In genomic region chr4:107888237-107888636, GRCh38 we compare ENCODE assay signal across 27 cellular contexts. TPM values are rescaled to one million over a fixed set of nuclear protein-coding genes. Genes with fewer than 3 reads are reported as not detected.
DNase-seq lines count a peak whose midpoint lies in the region; ATAC-seq and TF ChIP-seq lines count a peak whose summit lies in the region.
"Had no signal": no experiment of that assay in that cellular context is flagged by ENCODE, and none has a peak within 500 bp of the region (broad histone marks: within the 10 kb centered on the region; RNA-seq: fewer than 3 reads in every experiment).

No MANE protein-coding gene starts in this region.

- CTCF ChIA-PET in activated naive CD4-positive, alpha-beta T cell treated with anti-CD3 and anti-CD28 coated beads for 36 hours (lab: Charles Lee): interaction anchor here (0.9 to 1.9 kb wide), 2 partner anchors 25 to 130 kb away, joined by 3 to 4 read pairs; no protein-coding TSS in a partner anchor

- H3K27ac Mint-ChIP-seq in activated naive CD4-positive, alpha-beta T cell treated with anti-CD3 and anti-CD28 coated beads for 36 hours: no peak overlapping the region
- no peak overlapping the region for H3K27ac Mint-ChIP-seq in neural crest cell (ENCODE audit: unreplicated experiment)
- H3K27ac Mint-ChIP-seq: activated B cell treated with CpG ODN at 0.5 μM for 24 hours; activated naive CD4-positive, alpha-beta T cell treated with anti-CD3 and anti-CD28 coated beads, Interleukin-2, amount 10 ng/mL, durations not matched to agents 7 days and 5 days; activated T-cell treated with anti-CD3 and anti-CD28 coated beads, Interleukin-2, amount 50 U/mL, for 24 hours; CD14-positive monocyte; dendritic cell treated with granulocyte-macrophage colony-stimulating factor and Interleukin-4, amounts not matched to agents 40 ng/mL and 50 ng/mL, for 4 days; HFFc6; mesothelial cell of epicardium; naive thymus-derived CD8-positive, alpha-beta T cell had no signal

- H3K36me3 Mint-ChIP-seq in activated naive CD4-positive, alpha-beta T cell treated with anti-CD3 and anti-CD28 coated beads for 36 hours (ENCODE audit: low read depth): no peaks in the 10 kb centered on the region
- peaks cover 8% of the 10 kb centered on the region for H3K36me3 Mint-ChIP-seq in neural crest cell (ENCODE audit: low read depth)
- H3K36me3 Mint-ChIP-seq: activated naive CD4-positive, alpha-beta T cell treated with anti-CD3 and anti-CD28 coated beads, Interleukin-2, amount 10 ng/mL, durations not matched to agents 7 days and 5 days had no signal

- no peak for ATAC-seq in GM18861 (IDR thresholded peaks at IDR 0.05; ENCODE audit: unreplicated experiment)
- ATAC-seq: naive thymus-derived CD8-positive, alpha-beta T cell; pancreas; right cardiac atrium; upper lobe of right lung had no signal

- TF ChIP-seq CTCF in neural crest cell (conservative IDR thresholded peaks at IDR 0.05): no peak

- no peak overlapping the region for H3K27ac ChIP-seq in Karpas-422 (ENCODE audit: low read length)
- H3K27ac ChIP-seq in SJCRH30: no peak overlapping the region
- H3K27ac ChIP-seq: pancreas, upper lobe of right lung had no signal

- no peaks in the 10 kb centered on the region for H3K9me2 ChIP-seq in Karpas-422 (replicated peaks; ENCODE audit: insufficient read depth, low read length)

- H3K27me3 ChIP-seq in Karpas-422 (ENCODE audit: low read length) (no peaks in the 10 kb centered on the region), SJCRH30 (no peaks in the 10 kb centered on the region)
- H3K27me3 ChIP-seq: pancreas, upper lobe of right lung had no signal

- DNase-seq in activated naive CD4-positive, alpha-beta T cell treated with anti-CD3 and anti-CD28 coated beads for 36 hours: peak; percentile 23
- DNase-seq in activated naive CD4-positive, alpha-beta T cell treated with Interleukin-2 at 50 U/mL for 16 hours: no peak
- DNase-seq in Karpas-422 (peak; percentile 39), SJCRH30 (peak; percentile 6 to 22), neural crest cell (ENCODE audit: low read depth, low spot score) (peak; percentile 5), globus pallidus (ENCODE audit: low spot score) (no peak), mesenteric fat pad (ENCODE audit: low spot score) (no peak)
- DNase-seq: activated B cell treated with CpG ODN at 0.5 μM for 24 hours; activated naive CD4-positive, alpha-beta T cell treated with anti-CD3 and anti-CD28 coated beads, Interleukin-2, amount 10 ng/mL, durations not matched to agents 7 days and 5 days; activated T-cell treated with anti-CD3 and anti-CD28 coated beads, Interleukin-2, amount 50 U/mL, for 24 hours; aorta; head of caudate nucleus; HFFc6; KG1; naive thymus-derived CD8-positive, alpha-beta T cell; NCI-H1092; NCI-H2029; NCI-H446; pancreas; right cardiac atrium; stimulated activated CD8-positive, alpha-beta memory T cell treated with anti-CD3 and anti-CD28 coated beads, Interleukin-4, amount 100 ng/mL, for 48 hours; T1000; upper lobe of right lung had no signal

- no peak overlapping the region for H3K9ac ChIP-seq in Karpas-422 (ENCODE audit: low read length)

- intact Hi-C loops in activated naive CD4-positive, alpha-beta T cell treated with anti-CD3 and anti-CD28 coated beads for 36 hours (cut with micrococcal nuclease): no loop called here

- H3K27me3 Mint-ChIP-seq in activated naive CD4-positive, alpha-beta T cell treated with anti-CD3 and anti-CD28 coated beads for 36 hours (ENCODE audit: low read depth): peaks cover 3% of the 10 kb centered on the region
- H3K27me3 Mint-ChIP-seq in neural crest cell (ENCODE audit: low read depth): no peaks in the 10 kb centered on the region
- H3K27me3 Mint-ChIP-seq: activated naive CD4-positive, alpha-beta T cell treated with anti-CD3 and anti-CD28 coated beads, Interleukin-2, amount 10 ng/mL, durations not matched to agents 7 days and 5 days; dendritic cell treated with granulocyte-macrophage colony-stimulating factor and Interleukin-4, amounts not matched to agents 40 ng/mL and 50 ng/mL, for 4 days had no signal

- H3K4me1 ChIP-seq in Karpas-422 (ENCODE audit: low read length) (no peaks in the 10 kb centered on the region), SJCRH30 (no peaks in the 10 kb centered on the region)
- H3K4me1 ChIP-seq: pancreas, upper lobe of right lung had no signal

- H3K79me2 ChIP-seq in Karpas-422 (ENCODE audit: low read length): no peaks in the 10 kb centered on the region

- peaks cover 8% of the 10 kb centered on the region; the same call in 1 of the 2 replicates for H3K9me3 ChIP-seq in Karpas-422 (ENCODE audit: low read length)
- peaks cover 8% of the 10 kb centered on the region; the same call in 1 of the 2 replicates for H3K9me3 ChIP-seq in SJCRH30 (replicated peaks)
- H3K9me3 ChIP-seq: pancreas, upper lobe of right lung had no signal

- H3K4me3 ChIP-seq in Karpas-422 (ENCODE audit: low read length) (no peak overlapping the region), SJCRH30 (no peak overlapping the region)
- H3K4me3 ChIP-seq: pancreas, upper lobe of right lung had no signal

- H3K36me3 ChIP-seq in Karpas-422 (ENCODE audit: insufficient read depth, low read length) (no peaks in the 10 kb centered on the region), SJCRH30 (no peaks in the 10 kb centered on the region)
- H3K36me3 ChIP-seq: pancreas, upper lobe of right lung had no signal

- peaks cover 10% of the 10 kb centered on the region for H3K9me3 Mint-ChIP-seq in activated naive CD4-positive, alpha-beta T cell treated with anti-CD3 and anti-CD28 coated beads for 36 hours
- H3K9me3 Mint-ChIP-seq in neural crest cell: peaks cover 12% of the 10 kb centered on the region
- H3K9me3 Mint-ChIP-seq: dendritic cell treated with granulocyte-macrophage colony-stimulating factor and Interleukin-4, amounts not matched to agents 40 ng/mL and 50 ng/mL, for 4 days had no signal

- H3K4me2 ChIP-seq in Karpas-422 (ENCODE audit: low read depth, low read length, poor library complexity, severe bottlenecking): no peak overlapping the region

- no peaks in the 10 kb centered on the region for H3K4me1 Mint-ChIP-seq in activated naive CD4-positive, alpha-beta T cell treated with anti-CD3 and anti-CD28 coated beads for 36 hours (ENCODE audit: low read depth)
- H3K4me1 Mint-ChIP-seq in neural crest cell: no peaks in the 10 kb centered on the region
- H3K4me1 Mint-ChIP-seq: activated B cell treated with CpG ODN at 0.5 μM for 24 hours; activated naive CD4-positive, alpha-beta T cell treated with anti-CD3 and anti-CD28 coated beads, Interleukin-2, amount 10 ng/mL, durations not matched to agents 7 days and 5 days had no signal

- H3K4me3 Mint-ChIP-seq in activated naive CD4-positive, alpha-beta T cell treated with anti-CD3 and anti-CD28 coated beads for 36 hours: no peak overlapping the region
- H3K4me3 Mint-ChIP-seq in neural crest cell: no peak overlapping the region
- H3K4me3 Mint-ChIP-seq: activated B cell treated with CpG ODN at 0.5 μM for 24 hours; activated naive CD4-positive, alpha-beta T cell treated with anti-CD3 and anti-CD28 coated beads, Interleukin-2, amount 10 ng/mL, durations not matched to agents 7 days and 5 days; activated T-cell treated with anti-CD3 and anti-CD28 coated beads, Interleukin-2, amount 50 U/mL, for 24 hours; CD14-positive monocyte; dendritic cell treated with granulocyte-macrophage colony-stimulating factor and Interleukin-4, amounts not matched to agents 40 ng/mL and 50 ng/mL, for 4 days; HFFc6; mesothelial cell of epicardium; naive thymus-derived CD8-positive, alpha-beta T cell had no signal

- H2AFZ ChIP-seq in Karpas-422 (ENCODE audit: low read length): no peak overlapping the region

- H4K20me1 ChIP-seq in Karpas-422 (ENCODE audit: insufficient read depth, low read depth, low read length): no peaks in the 10 kb centered on the region

RNA-seq across cellular contexts. Expression of gene CYP2U1, which starts 43.1 kb away (rescaled TPM):
- 1 to 10 TPM; 1.5 to 1.8 TPM for total RNA-seq in activated naive CD4-positive, alpha-beta T cell treated with anti-CD3 and anti-CD28 coated beads for 36 hours
- 1.5 and 5.3 TPM in 2 replicates for total RNA-seq in Karpas-422 (2014; rRNA removed; shearing (Covaris generic); ENCODE audit: low replicate concordance)
- 7.6 and 7.8 TPM in 2 replicates for total RNA-seq in SJCRH30 (2014; rRNA removed; shearing (Covaris generic))
- total RNA-seq in neural crest cell: 7.6 and 8.4 TPM in 2 replicates
- 7.6 TPM for total RNA-seq in mesenteric fat pad

Comparison
In these comparisons a context has a peak if more than half of its experiments do, and no peak if none do; other contexts are left out.
1. DNase-seq: peak in activated naive CD4-positive, alpha-beta T cell treated with anti-CD3 and anti-CD28 coated beads for 36 hours (single experiment), Karpas-422 (single experiment), SJCRH30 (2 of 2) and neural crest cell (single experiment); none in activated naive CD4-positive, alpha-beta T cell treated with Interleukin-2 at 50 U/mL for 16 hours (single experiment), globus pallidus (single experiment) and mesenteric fat pad (single experiment).